7 cellular contexts compared by ENCODE assay signal in genomic region chr10:62887642-62888041, GRCh38.
"Had no signal": no experiment of that assay in that cellular context is flagged by ENCODE, and none has a peak within 500 bp of the region (broad histone marks: within the 10 kb centered on the region; RNA-seq: fewer than 3 reads in every experiment).

No MANE protein-coding gene starts in this region.

- H3K36me3 Mint-ChIP-seq: IgD-negative memory B cell had no signal

- H3K27ac Mint-ChIP-seq: GM23338, H9, HFFc6, IgD-negative memory B cell had no signal

- DNase-seq: H9, HCEC 1CT, HFFc6 had no signal

- ATAC-seq: GM23338, HepG2 had no signal

- H3K4me3 ChIP-seq: GM23338 had no signal

- H3K27ac ChIP-seq: HL-60 had no signal

- H3K4me3 Mint-ChIP-seq: GM23338, H9, HFFc6, IgD-negative memory B cell had no signal

- H3K9me3 Mint-ChIP-seq: GM23338, H9, HFFc6, IgD-negative memory B cell had no signal
